Comparison of ENCODE assay signal across 8 cellular contexts in genomic region chr11:70650075-70650909, GRCh38.
DNase-seq lines count a peak whose midpoint lies in the region; ATAC-seq, FAIRE-seq and TF ChIP-seq lines count a peak whose summit lies in the region.

No MANE protein-coding gene starts in this region.

- no CpG with 5 or more reads among the region's 4 CpGs for WGBS in mesendoderm (ENCODE audit: extremely low coverage, insufficient coverage, low lambda C conversion rate)
- 51 to 60% methylated on average over 4 of the region's 4 CpGs for WGBS in upper lobe of left lung, 2 donors

- H3K27me3 ChIP-seq in colonic mucosa (no peaks in the 10 kb centered on the region), mesendoderm (ENCODE audit: insufficient read depth, low read length, poor library complexity) (no peaks in the 10 kb centered on the region), upper lobe of left lung (no peaks in the 10 kb centered on the region), vagina (no peaks in the 10 kb centered on the region)

- DNase-seq in activated T-cell treated with anti-CD3 and anti-CD28 coated beads for 24 hours (ENCODE audit: low read depth) (peak; percentile 18), activated T-cell treated with anti-CD3 and anti-CD28 coated beads for 4 hours (no peak), RCC 7860 (ENCODE audit: low spot score) (peak; percentile 24), colonic mucosa (peak; percentile 66), mesendoderm (peak; percentile 83), upper lobe of left lung (peak in 1 of 2 donors; percentile 43), vagina (ENCODE audit: extremely low spot score in 2 of 2) (no peak)

- no peak overlapping the region for H4K5ac ChIP-seq in mesendoderm (ENCODE audit: low read length)

- no peaks in the 10 kb centered on the region for H3K79me2 ChIP-seq in mesendoderm (ENCODE audit: control insufficient read depth, insufficient read depth, low read length)

- no peak overlapping the region for H3K4ac ChIP-seq in mesendoderm (ENCODE audit: low read depth, low read length)

- H3K23ac ChIP-seq in mesendoderm (ENCODE audit: low read length): no peak overlapping the region

- no peak overlapping the region for H2BK120ac ChIP-seq in mesendoderm (ENCODE audit: low read depth, low read length)

- H3K9ac ChIP-seq in colonic mucosa (ENCODE audit: low read depth in 2 of 2, low read length in 2 of 2): no peak overlapping the region
- no peak overlapping the region for H3K9ac ChIP-seq in mesendoderm (ENCODE audit: low read length)

- no peak for FAIRE-seq in RCC 7860 (lab: Jason Lieb, UNC)

- intact Hi-C loops in colonic mucosa (cut with DNase I): no loop called here
- intact Hi-C loops in vagina (cut with DNase I): no loop called here

- H3K56ac ChIP-seq in mesendoderm (ENCODE audit: low read length): no peak overlapping the region

- peaks cover 2% of the 10 kb centered on the region for H3K79me1 ChIP-seq in mesendoderm (ENCODE audit: low read length)

- H3K4me3 ChIP-seq in colonic mucosa: no peak overlapping the region
- no peak overlapping the region for H3K4me3 ChIP-seq in mesendoderm (ENCODE audit: low read length)
- H3K4me3 ChIP-seq in upper lobe of left lung: no peak overlapping the region
- no peak overlapping the region for H3K4me3 ChIP-seq in vagina

- H3K18ac ChIP-seq in mesendoderm (ENCODE audit: low read length): no peak overlapping the region

- no peak for TF ChIP-seq EP300 in upper lobe of left lung (IDR thresholded peaks at IDR 0.05)

- no peaks in the 10 kb centered on the region for H3K9me3 ChIP-seq in colonic mucosa
- H3K9me3 ChIP-seq in upper lobe of left lung: no peaks in the 10 kb centered on the region
- no peaks in the 10 kb centered on the region for H3K9me3 ChIP-seq in vagina

- no peak overlapping the region for H4K8ac ChIP-seq in mesendoderm (ENCODE audit: low read depth, low read length)

- H3K4me2 ChIP-seq in mesendoderm (ENCODE audit: low read length): no peak overlapping the region

- ATAC-seq in upper lobe of left lung (ENCODE audit: low FRiP score in 2 of 2) (peak; percentile 77 to 85), HG03342 (IDR thresholded peaks at IDR 0.05; ENCODE audit: unreplicated experiment) (no peak)

- no peak overlapping the region for H2BK5ac ChIP-seq in mesendoderm (ENCODE audit: low read length)

- TF ChIP-seq POLR2A in upper lobe of left lung (IDR thresholded peaks at IDR 0.05) (no peak), vagina (IDR thresholded peaks at IDR 0.05) (no peak)

- TF ChIP-seq CTCF in colonic mucosa (IDR thresholded peaks at IDR 0.05) (no peak), upper lobe of left lung (IDR thresholded peaks at IDR 0.05) (no peak), vagina (IDR thresholded peaks at IDR 0.05) (no peak)

- H3K27ac ChIP-seq in colonic mucosa: no peak overlapping the region
- no peak overlapping the region for H3K27ac ChIP-seq in mesendoderm (ENCODE audit: low read depth, low read length)
- H3K27ac ChIP-seq in upper lobe of left lung: no peak overlapping the region
- H3K27ac ChIP-seq in vagina: no peak overlapping the region

- H2AK5ac ChIP-seq in mesendoderm (ENCODE audit: low read length): no peak overlapping the region

- no peaks in the 10 kb centered on the region for H3K4me1 ChIP-seq in colonic mucosa
- no peaks in the 10 kb centered on the region for H3K4me1 ChIP-seq in mesendoderm (ENCODE audit: control insufficient read depth, low read depth, low read length)
- H3K4me1 ChIP-seq in upper lobe of left lung: no peaks in the 10 kb centered on the region
- H3K4me1 ChIP-seq in vagina: no peaks in the 10 kb centered on the region

- H2BK15ac ChIP-seq in mesendoderm (replicated peaks; ENCODE audit: low read depth): no peak overlapping the region

- no peaks in the 10 kb centered on the region for H3K36me3 ChIP-seq in colonic mucosa
- H3K36me3 ChIP-seq in mesendoderm (ENCODE audit: control insufficient read depth, insufficient read depth, low read length): no peaks in the 10 kb centered on the region
- no peaks in the 10 kb centered on the region for H3K36me3 ChIP-seq in upper lobe of left lung
- H3K36me3 ChIP-seq in vagina: no peaks in the 10 kb centered on the region

Comparison
In these comparisons a context has a peak if more than half of its experiments do, and no peak if none do; other contexts are left out.
1. DNase-seq: peak in activated T-cell treated with anti-CD3 and anti-CD28 coated beads for 24 hours (single experiment), RCC 7860 (single experiment), colonic mucosa (single experiment) and mesendoderm (single experiment); none in activated T-cell treated with anti-CD3 and anti-CD28 coated beads for 4 hours (single experiment) and vagina (0 of 2).